ENCODE assay signal across 11 cellular contexts in the genomic region with DNA sequence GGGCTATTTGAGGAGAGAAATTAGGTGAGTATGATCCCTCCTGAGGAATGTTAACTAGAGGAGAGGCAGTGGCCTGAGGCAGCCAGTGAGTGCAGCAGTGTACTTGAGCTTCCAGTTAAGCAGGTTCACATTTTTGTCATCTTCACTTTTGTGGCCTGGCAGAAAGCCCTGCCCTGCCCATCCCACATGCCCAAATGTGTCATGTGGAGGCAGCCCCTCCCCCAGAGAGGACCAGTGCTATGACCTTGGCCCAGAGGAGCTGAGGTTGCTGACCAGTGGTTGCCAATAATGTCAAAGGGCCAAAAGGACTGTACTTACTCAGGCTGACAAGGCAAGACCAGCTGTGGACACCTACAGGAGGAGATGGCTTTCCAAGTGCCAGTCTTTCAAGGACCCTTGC. TPM values are rescaled to one million over a fixed set of nuclear protein-coding genes. Genes with fewer than 3 reads are reported as not detected.
DNase-seq lines count a peak whose midpoint lies in the region; ATAC-seq and TF ChIP-seq lines count a peak whose summit lies in the region.
"Had no signal": no experiment of that assay in that cellular context is flagged by ENCODE, and none has a peak within 500 bp of the region (broad histone marks: within the 10 kb centered on the region; RNA-seq: fewer than 3 reads in every experiment).

No MANE protein-coding gene starts in this region.

- POLR2A ChIA-PET in SK-N-SH (lab: Yijun Ruan, JAX): no interaction called here
- POLR2A ChIA-PET in CD8-positive, alpha-beta memory T cell (lab: Charles Lee): no interaction called here

- H3K4me1 ChIP-seq in SK-N-SH (ENCODE audit: control insufficient read depth in 1 of 2, insufficient read depth in 2 of 2, low read depth in 1 of 2, low read length in 1 of 2): no peaks in the 10 kb centered on the region
- H3K4me1 ChIP-seq in right atrium auricular region: peaks cover 0 to 17% of the 10 kb centered on the region in 2 donors
- H3K4me1 ChIP-seq in smooth muscle cell (ENCODE audit: low read depth): no peaks in the 10 kb centered on the region
- H3K4me1 ChIP-seq in CD8-positive, alpha-beta memory T cell (ENCODE audit: insufficient read depth, low read length): peaks cover 24% of the 10 kb centered on the region

- ATAC-seq in SK-N-SH treated with all-trans-retinoic acid at 6 μM for 48 hours (peak; percentile 27; the same call in 2 of the 3 replicates), HG03097 (IDR thresholded peaks at IDR 0.05; ENCODE audit: low FRiP score, unreplicated experiment) (no peak)
- no peak for ATAC-seq in activated T-helper 17 cell treated with anti-CD3 and anti-CD28 coated beads, Interleukin-2, amount 50 U/mL, for 72 hours (replicated peaks)
- ATAC-seq: A549; activated CD4-positive, CD25-positive, alpha-beta regulatory T cell treated with anti-CD3 and anti-CD28 coated beads, Interleukin-2, amount 50 U/mL, for 24 hours had no signal

- H2AFZ ChIP-seq in SK-N-SH (ENCODE audit: low read depth) (no peak overlapping the region), smooth muscle cell (ENCODE audit: low read depth) (no peak overlapping the region)

- H3K4me2 ChIP-seq in SK-N-SH: no peak overlapping the region
- H3K4me2 ChIP-seq in smooth muscle cell: peak overlapping the region; percentile 14
- H3K4me2 ChIP-seq: A549 had no signal

- peaks cover 72 to 84% of the 10 kb centered on the region in 2 experiments for H3K36me3 ChIP-seq in SK-N-SH (replicated peaks in 1 of 2; ENCODE audit: control insufficient read depth in 1 of 2, insufficient read depth in 2 of 2, low read length in 1 of 2)
- peaks cover 98% of the 10 kb centered on the region for H3K36me3 ChIP-seq in right atrium auricular region
- H3K36me3 ChIP-seq in smooth muscle cell (ENCODE audit: low read depth): peaks cover 23% of the 10 kb centered on the region
- H3K36me3 ChIP-seq in CD8-positive, alpha-beta memory T cell (ENCODE audit: insufficient read depth, low read length): peaks cover 92% of the 10 kb centered on the region

- H3F3A ChIP-seq in SK-N-SH (replicated peaks; ENCODE audit: insufficient read depth) (peaks cover 3% of the 10 kb centered on the region), smooth muscle cell (ENCODE audit: low read depth) (peaks cover 30% of the 10 kb centered on the region)

- no peak overlapping the region for H3K4me3 ChIP-seq in SK-N-SH (ENCODE audit: low read depth in 2 of 2, low read length in 1 of 2)
- no peak overlapping the region for H3K4me3 ChIP-seq in right atrium auricular region
- no peak overlapping the region for H3K4me3 ChIP-seq in smooth muscle cell
- H3K4me3 ChIP-seq in CD8-positive, alpha-beta memory T cell (ENCODE audit: low read length): no peak overlapping the region
- H3K4me3 ChIP-seq: A549 had no signal

- CTCF ChIA-PET in SK-N-SH (lab: Yijun Ruan, JAX): interaction anchor here (0.9 to 4.1 kb wide), 3 partner anchors 14 to 195 kb away, joined by 3 to 24 read pairs (median 4); a partner anchor contains a TSS
- CTCF ChIA-PET in CD8-positive, alpha-beta memory T cell (lab: Charles Lee): no interaction called here

- H3K4me3 Mint-ChIP-seq in activated T-helper 17 cell treated with anti-CD3 and anti-CD28 coated beads, Interleukin-2, amount 50 U/mL, for 72 hours: no peak overlapping the region
- no peak overlapping the region for H3K4me3 Mint-ChIP-seq in CD8-positive, alpha-beta memory T cell

- H3K4me1 Mint-ChIP-seq in activated T-helper 17 cell treated with anti-CD3 and anti-CD28 coated beads, Interleukin-2, amount 50 U/mL, for 72 hours: peaks cover 19% of the 10 kb centered on the region
- H3K4me1 Mint-ChIP-seq in CD8-positive, alpha-beta memory T cell: peaks cover 25 to 70% (median 57%) of the 10 kb centered on the region in 3 donors

- H3K27ac ChIP-seq in SK-N-SH (ENCODE audit: low read depth in 2 of 2, low read length in 1 of 2) (no peak overlapping the region), right atrium auricular region (peak overlapping the region; percentile 4 to 27), smooth muscle cell (ENCODE audit: low read depth) (peak overlapping the region; percentile 84)
- no peak overlapping the region for H3K27ac ChIP-seq in CD8-positive, alpha-beta memory T cell (ENCODE audit: low read depth, low read length)
- H3K27ac ChIP-seq: A549 had no signal

- no peaks in the 10 kb centered on the region for H3K9me2 ChIP-seq in SK-N-SH

- no peaks in the 10 kb centered on the region for H3K27me3 Mint-ChIP-seq in activated T-helper 17 cell treated with anti-CD3 and anti-CD28 coated beads, Interleukin-2, amount 50 U/mL, for 72 hours
- peaks cover 0 to 5% of the 10 kb centered on the region in 2 donors for H3K27me3 Mint-ChIP-seq in CD8-positive, alpha-beta memory T cell

- H3K9ac ChIP-seq in SK-N-SH (no peak overlapping the region), smooth muscle cell (ENCODE audit: low read depth) (peak overlapping the region; percentile 26)

- H3K27ac Mint-ChIP-seq in activated T-helper 17 cell treated with anti-CD3 and anti-CD28 coated beads, Interleukin-2, amount 50 U/mL, for 72 hours: peak overlapping the region; percentile 43
- peak overlapping the region in 4 of 8 donors; percentile 4 to 66 (median 33) for H3K27ac Mint-ChIP-seq in CD8-positive, alpha-beta memory T cell

- H3K79me2 ChIP-seq in SK-N-SH (ENCODE audit: insufficient read depth) (peaks cover 25% of the 10 kb centered on the region), smooth muscle cell (ENCODE audit: low read depth) (peaks cover 13% of the 10 kb centered on the region)

- H3K27me3 ChIP-seq in SK-N-SH (ENCODE audit: insufficient read depth) (no peaks in the 10 kb centered on the region), right atrium auricular region (no peaks in the 10 kb centered on the region), smooth muscle cell (ENCODE audit: low read depth) (no peaks in the 10 kb centered on the region)
- no peaks in the 10 kb centered on the region for H3K27me3 ChIP-seq in CD8-positive, alpha-beta memory T cell (ENCODE audit: insufficient read depth, low read length, poor library complexity, severe bottlenecking)

- H3K9me3 ChIP-seq in SK-N-SH: no peaks in the 10 kb centered on the region
- no peaks in the 10 kb centered on the region for H3K9me3 ChIP-seq in right atrium auricular region
- H3K9me3 ChIP-seq in smooth muscle cell (replicated peaks; ENCODE audit: low read depth): no peaks in the 10 kb centered on the region
- no peaks in the 10 kb centered on the region for H3K9me3 ChIP-seq in CD8-positive, alpha-beta memory T cell (ENCODE audit: low read length)
- H3K9me3 ChIP-seq: A549 had no signal

- peaks cover 100% of the 10 kb centered on the region for H3K36me3 Mint-ChIP-seq in activated T-helper 17 cell treated with anti-CD3 and anti-CD28 coated beads, Interleukin-2, amount 50 U/mL, for 72 hours (ENCODE audit: low read depth)
- H3K36me3 Mint-ChIP-seq in CD8-positive, alpha-beta memory T cell: peaks cover 12 to 95% (median 46%) of the 10 kb centered on the region in 3 donors

- TF ChIP-seq CTCF in SK-N-SH (IDR thresholded peaks at IDR 0.05) (no peak), right atrium auricular region (IDR thresholded peaks at IDR 0.05) (no peak), smooth muscle cell (IDR thresholded peaks at IDR 0.05; ENCODE audit: borderline replicate concordance, insufficient read depth, poor library complexity, severe bottlenecking) (no peak)

- TF ChIP-seq EP300 in SK-N-SH (IDR thresholded peaks at IDR 0.05; ENCODE audit: borderline replicate concordance in 1 of 2, low read depth in 1 of 2, low read length in 1 of 2): no peak

- no peak for DNase-seq in SK-N-SH
- DNase-seq in right atrium auricular region (ENCODE audit: low spot score): no peak
- no peak for DNase-seq in smooth muscle cell (lab: John Stamatoyannopoulos, UW; ENCODE audit: unreplicated experiment)
- no peak for DNase-seq in CD8-positive, alpha-beta memory T cell
- DNase-seq in NCI-H1417 (lab: John Stamatoyannopoulos, UW): no peak
- DNase-seq: MM.1S had no signal

- H3K9me3 Mint-ChIP-seq in activated T-helper 17 cell treated with anti-CD3 and anti-CD28 coated beads, Interleukin-2, amount 50 U/mL, for 72 hours: no peaks in the 10 kb centered on the region
- H3K9me3 Mint-ChIP-seq in CD8-positive, alpha-beta memory T cell: no peaks in the 10 kb centered on the region

- TF ChIP-seq RAD21 in SK-N-SH (IDR thresholded peaks at IDR 0.05; ENCODE audit: low read length): no peak

- peaks cover 14% of the 10 kb centered on the region; the same call in 1 of the 2 replicates for H4K20me1 ChIP-seq in SK-N-SH (ENCODE audit: insufficient read depth)
- H4K20me1 ChIP-seq in smooth muscle cell (ENCODE audit: low read depth): peaks cover 71% of the 10 kb centered on the region

TF ChIP-seq in SK-N-SH treated with all-trans-retinoic acid at 6 μM for 48 hours, 23 proteins besides CTCF, POLR2A, EP300 and RAD21 (continues in another document):
- no peak for TF ChIP-seq ZNF8 (CRISPR knock-in tag; IDR thresholded peaks at IDR 0.05)

TF ChIP-seq in SK-N-SH, 30 proteins besides CTCF, POLR2A, EP300 and RAD21 (continues in another document):
- no peak for TF ChIP-seq MEF2A (IDR thresholded peaks at IDR 0.05; ENCODE audit: borderline replicate concordance, low read depth)

RNA-seq across cellular contexts. Expression of a gene that starts 17.6 kb away (rescaled TPM):
- 44.6 and 48.5 TPM in 2 replicates for polyA plus RNA-seq in SK-N-SH (2012; rRNA removed)
- polyA plus RNA-seq in SK-N-SH (2012; cell fraction: cytosol; rRNA removed): 19.5 and 33.5 TPM in 2 replicates
- 106 and 118 TPM in 2 replicates for polyA plus RNA-seq in SK-N-SH (2012; cell fraction: nucleus; rRNA removed)
- total RNA-seq in activated T-helper 17 cell treated with anti-CD3 and anti-CD28 coated beads, Interleukin-2, amount 50 U/mL, for 72 hours: 100 to 1,000 TPM; 197 to 265 TPM
- 10 to 100 TPM; 52.7 to 55.9 TPM for total RNA-seq in right atrium auricular region
- total RNA-seq in smooth muscle cell: 18.5 and 22.2 TPM in 2 replicates
- 38.9 and 42.5 TPM in 2 replicates for polyA plus RNA-seq in smooth muscle cell
- total RNA-seq in CD8-positive, alpha-beta memory T cell: 100 to 1,000 TPM; 237 to 246 TPM
- 69.9 TPM for polyA plus RNA-seq in CD8-positive, alpha-beta memory T cell

RNA-seq across cellular contexts. Expression of a gene that starts 40.5 kb away (rescaled TPM):
- 50.2 and 51.4 TPM in 2 replicates for polyA plus RNA-seq in SK-N-SH (2012; rRNA removed)
- polyA plus RNA-seq in SK-N-SH (2012; cell fraction: cytosol; rRNA removed): 17.8 and 26.1 TPM in 2 replicates
- 163 and 206 TPM in 2 replicates for polyA plus RNA-seq in SK-N-SH (2012; cell fraction: nucleus; rRNA removed)
- total RNA-seq in activated T-helper 17 cell treated with anti-CD3 and anti-CD28 coated beads, Interleukin-2, amount 50 U/mL, for 72 hours: 100 to 1,000 TPM; 102 to 137 TPM
- 10 to 100 TPM; 14.1 to 14.9 TPM for total RNA-seq in right atrium auricular region
- 29.3 and 34.7 TPM in 2 replicates for total RNA-seq in smooth muscle cell
- polyA plus RNA-seq in smooth muscle cell: 52.0 and 63.2 TPM in 2 replicates
- 10 to 100 TPM; 84.9 to 90.1 TPM for total RNA-seq in CD8-positive, alpha-beta memory T cell
- polyA plus RNA-seq in CD8-positive, alpha-beta memory T cell: 23.9 TPM

RNA-seq across cellular contexts. Expression of a gene that starts 54.7 kb away (rescaled TPM):
- polyA plus RNA-seq in SK-N-SH (2012; rRNA removed) (13.5 and 17.1 TPM in 2 replicates), smooth muscle cell (29.3 and 47.5 TPM in 2 replicates)
- polyA plus RNA-seq in SK-N-SH (2012; cell fraction: cytosol; rRNA removed): 4.0 and 7.0 TPM in 2 replicates
- 73.4 and 77.8 TPM in 2 replicates for polyA plus RNA-seq in SK-N-SH (2012; cell fraction: nucleus; rRNA removed)
- 10 to 100 TPM; 15.8 to 22.0 TPM for total RNA-seq in activated T-helper 17 cell treated with anti-CD3 and anti-CD28 coated beads, Interleukin-2, amount 50 U/mL, for 72 hours
- total RNA-seq in right atrium auricular region (10 to 100 TPM; 14.7 to 23.6 TPM), smooth muscle cell (14.9 and 23.9 TPM in 2 replicates)
- total RNA-seq in CD8-positive, alpha-beta memory T cell: 10 to 100 TPM in 1 of 2 experiments, 1 to 10 TPM in 1; 8.4 to 10.6 TPM
- 3.5 TPM for polyA plus RNA-seq in CD8-positive, alpha-beta memory T cell

Comparison
In these comparisons a context has a peak if more than half of its experiments do, and no peak if none do; other contexts are left out.
1. H3K27ac ChIP-seq: peak in right atrium auricular region (2 of 2) and smooth muscle cell (single experiment); none in SK-N-SH (0 of 2) and CD8-positive, alpha-beta memory T cell (single experiment).